11 cellular contexts compared by ENCODE assay signal in the genomic region with DNA sequence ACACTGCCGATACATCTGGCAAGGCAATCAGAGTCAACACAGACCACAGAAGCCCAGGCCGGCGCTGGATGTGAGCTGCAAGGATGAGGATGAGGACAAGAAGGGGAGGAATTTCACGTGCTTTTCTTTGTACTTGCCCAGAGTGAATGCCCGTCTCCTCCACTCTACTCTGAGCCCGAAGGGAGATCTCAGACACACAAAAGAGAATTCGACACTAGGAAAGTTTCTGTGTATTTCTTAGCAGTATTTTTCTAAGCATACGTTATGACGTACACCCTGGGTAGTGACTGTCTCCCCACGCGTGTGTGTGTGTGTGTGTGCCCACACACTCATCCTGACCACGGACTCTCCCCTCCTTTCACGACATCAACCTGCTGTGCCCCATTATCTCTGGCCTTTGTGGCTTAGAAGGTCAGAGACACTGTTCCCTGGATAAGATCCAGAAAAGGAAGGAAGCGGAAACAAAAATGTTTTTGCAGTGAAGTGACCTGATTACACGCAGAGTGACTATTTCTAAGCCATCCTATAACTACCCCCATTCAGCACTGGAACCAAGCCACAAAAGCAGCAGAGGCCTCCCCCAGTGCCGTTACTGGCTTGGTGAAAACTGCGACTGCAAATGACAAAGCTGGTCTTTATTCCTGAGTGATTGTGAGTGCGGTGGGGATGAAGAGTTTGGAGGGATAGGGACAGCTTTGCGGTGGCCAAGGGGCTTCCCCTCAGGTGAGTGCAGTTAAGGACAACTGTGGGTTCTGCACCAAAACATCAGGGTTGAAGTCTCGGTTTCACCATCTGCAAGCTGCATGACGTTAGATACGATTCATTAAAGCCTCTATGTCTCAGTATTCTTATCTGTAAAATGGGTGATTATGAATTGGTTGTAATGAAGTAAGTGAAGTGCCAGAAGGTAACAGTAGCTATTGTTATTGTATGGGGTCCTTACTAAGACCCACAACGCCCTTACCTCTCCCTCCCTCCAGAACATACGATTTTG.
A peak's percentile ranks its signal among the peaks of the same experiment; 100 is the strongest.
DNase-seq lines count a peak whose midpoint lies in the region; ATAC-seq, FAIRE-seq and TF ChIP-seq lines count a peak whose summit lies in the region.
"Had no signal": no experiment of that assay in that cellular context is flagged by ENCODE, and none has a peak within 500 bp of the region (broad histone marks: within the 10 kb centered on the region; RNA-seq: fewer than 3 reads in every experiment).

No MANE protein-coding gene starts in this region.

- TF ChIP-seq POLR2A in endothelial cell of umbilical vein (IDR thresholded peaks at IDR 0.05; ENCODE audit: low read depth, low read length) = no peak

- H3K4me1 Mint-ChIP-seq in natural killer cell treated with Interleukin-12 subunit alpha and Interleukin-12 subunit beta and Interleukin-15 and Interleukin-18, amount 100 ng/mL, for 72 hours (ENCODE audit: low read depth in 2 of 2) = peaks cover 43 to 54% of the 10 kb centered on the region in 2 donors
- H3K4me1 Mint-ChIP-seq: activated naive CD8-positive, alpha-beta T cell treated with anti-CD3 and anti-CD28 coated beads for 36 hours; B cell had no signal

- peaks cover 14 to 50% of the 10 kb centered on the region in 2 donors for H3K27me3 Mint-ChIP-seq in natural killer cell treated with Interleukin-12 subunit alpha and Interleukin-12 subunit beta and Interleukin-15 and Interleukin-18, amount 100 ng/mL, for 72 hours

- WGBS in aorta, 2 donors = 23 to 25% methylated on average over 24 of the region's 24 CpGs

- H3K4me3 ChIP-seq in endothelial cell of umbilical vein (replicated peaks in 1 of 3; ENCODE audit: insufficient read depth in 1 of 3, low read depth in 1 of 3, low read length in 3 of 3) (no peak overlapping the region), aorta (ENCODE audit: low read length in 2 of 2) (no peak overlapping the region)

- H3K27ac ChIP-seq in endothelial cell of umbilical vein (ENCODE audit: insufficient read depth, low read depth, low read length) = no peak overlapping the region
- H3K27ac ChIP-seq in aorta (ENCODE audit: low read depth in 1 of 2, low read length in 2 of 2) = peak overlapping the region in 1 of 2 donors; percentile 94

- no peak for TF ChIP-seq CTCF in endothelial cell of umbilical vein (IDR thresholded peaks at IDR 0.05; ENCODE audit: extremely low read depth in 1 of 2, insufficient read depth in 1 of 2, low read depth in 1 of 2, low read length in 2 of 2)

- H3K9me1 ChIP-seq in endothelial cell of umbilical vein (replicated peaks; ENCODE audit: control insufficient read depth, extremely low read depth, insufficient read depth, low read length) = no peaks in the 10 kb centered on the region

- CTCF ChIA-PET in endothelial cell of umbilical vein (lab: Charles Lee) = no interaction called here

- H3K4me2 ChIP-seq in endothelial cell of umbilical vein (ENCODE audit: insufficient read depth, low read length) = peak overlapping the region; percentile 32

- peaks cover 11% of the 10 kb centered on the region for H3K4me1 ChIP-seq in endothelial cell of umbilical vein (ENCODE audit: control insufficient read depth, extremely low read depth, insufficient read depth, low read length)
- no peaks in the 10 kb centered on the region for H3K4me1 ChIP-seq in aorta (ENCODE audit: control insufficient read depth in 1 of 2, insufficient read depth in 2 of 2, low read length in 2 of 2)

- H3K27me3 ChIP-seq in endothelial cell of umbilical vein (ENCODE audit: control insufficient read depth in 2 of 2, insufficient read depth in 2 of 2, low read length in 2 of 2) (no peaks in the 10 kb centered on the region), aorta (ENCODE audit: control insufficient read depth in 1 of 2, insufficient read depth in 2 of 2, low read length in 1 of 2) (no peaks in the 10 kb centered on the region)

- dilution Hi-C loops in endothelial cell of umbilical vein (cut with MboI; ENCODE audit: extremely low pct_ligation_motif_present, low sequenced_read_pairs) = no loop called here

- no peaks in the 10 kb centered on the region for H3K9me3 Mint-ChIP-seq in natural killer cell treated with Interleukin-12 subunit alpha and Interleukin-12 subunit beta and Interleukin-15 and Interleukin-18, amount 100 ng/mL, for 72 hours
- H3K9me3 Mint-ChIP-seq: activated naive CD8-positive, alpha-beta T cell treated with anti-CD3 and anti-CD28 coated beads for 36 hours had no signal

- H3K36me3 ChIP-seq in endothelial cell of umbilical vein (ENCODE audit: control insufficient read depth in 2 of 2, extremely low read depth in 1 of 2, insufficient read depth in 2 of 2, low read length in 2 of 2) = no peaks in the 10 kb centered on the region
- H3K36me3 ChIP-seq in aorta (ENCODE audit: control insufficient read depth in 1 of 2, insufficient read depth in 2 of 2, low read length in 1 of 2) = no peaks in the 10 kb centered on the region

- POLR2A ChIA-PET in endothelial cell of umbilical vein (lab: Charles Lee) = no interaction called here

- no peaks in the 10 kb centered on the region for H4K20me1 ChIP-seq in endothelial cell of umbilical vein (replicated peaks; ENCODE audit: control insufficient read depth, extremely low read depth, insufficient read depth, low read length)

- peak overlapping the region; percentile 33 for H2AFZ ChIP-seq in endothelial cell of umbilical vein (ENCODE audit: low read depth, low read length)

- no peaks in the 10 kb centered on the region for H3K79me2 ChIP-seq in endothelial cell of umbilical vein (ENCODE audit: control insufficient read depth, insufficient read depth, low read length)

- in situ Hi-C loops in ACHN (cut with HindIII; ENCODE audit: low pct_ligation_motif_present, low pct_unique_long_range_greater_than_20kb, low sequenced_read_pairs) = no loop called here

- DNase-seq in AG08395 (ENCODE audit: low spot score) (peak; percentile 59), RCC 7860 (ENCODE audit: low spot score) (peak; percentile 83), endothelial cell of umbilical vein (ENCODE audit: low read depth, low spot score) (peak; percentile 70), ACHN (no peak), SW480 (ENCODE audit: low spot score) (no peak), aorta (no peak)
- DNase-seq in natural killer cell treated with Interleukin-12 subunit alpha and Interleukin-12 subunit beta and Interleukin-15 and Interleukin-18, amount 100 ng/mL, for 72 hours (ENCODE audit: low spot score) = no peak
- DNase-seq: activated CD4-positive, alpha-beta T cell treated with anti-CD3 and anti-CD28 coated beads for 1 hour; activated naive CD8-positive, alpha-beta T cell treated with anti-CD3 and anti-CD28 coated beads for 36 hours had no signal

- peak overlapping the region; percentile 82 for H3K4me3 Mint-ChIP-seq in natural killer cell treated with Interleukin-12 subunit alpha and Interleukin-12 subunit beta and Interleukin-15 and Interleukin-18, amount 100 ng/mL, for 72 hours
- H3K4me3 Mint-ChIP-seq: activated naive CD8-positive, alpha-beta T cell treated with anti-CD3 and anti-CD28 coated beads for 36 hours; B cell had no signal

- H3K9ac ChIP-seq in endothelial cell of umbilical vein (replicated peaks; ENCODE audit: extremely low read depth, insufficient read depth, low read length) = no peak overlapping the region

- no peak for ATAC-seq in natural killer cell treated with Interleukin-12 subunit alpha and Interleukin-12 subunit beta and Interleukin-15 and Interleukin-18, amount 100 ng/mL, for 72 hours
- ATAC-seq in aorta (ENCODE audit: low FRiP score) (no peak), HG02798 (IDR thresholded peaks at IDR 0.05; ENCODE audit: poor library complexity, unreplicated experiment) (no peak)

- intact Hi-C loops in endothelial cell of umbilical vein (cut with micrococcal nuclease) (loop anchor here (1.0 to 10.0 kb wide), 2 partner anchors 122 to 326 kb away; a partner anchor contains a TSS), aorta (cut with DNase I) (no loop called here)

- FAIRE-seq in RCC 7860 (lab: Jason Lieb, UNC) (peak; percentile 86), endothelial cell of umbilical vein (lab: Jason Lieb, UNC) (peak; percentile 88)

- peaks cover 4% of the 10 kb centered on the region for H3K36me3 Mint-ChIP-seq in natural killer cell treated with Interleukin-12 subunit alpha and Interleukin-12 subunit beta and Interleukin-15 and Interleukin-18, amount 100 ng/mL, for 72 hours
- H3K36me3 Mint-ChIP-seq: activated naive CD8-positive, alpha-beta T cell treated with anti-CD3 and anti-CD28 coated beads for 36 hours had no signal

- peak overlapping the region; percentile 69 to 75 for H3K27ac Mint-ChIP-seq in natural killer cell treated with Interleukin-12 subunit alpha and Interleukin-12 subunit beta and Interleukin-15 and Interleukin-18, amount 100 ng/mL, for 72 hours
- H3K27ac Mint-ChIP-seq: activated naive CD8-positive, alpha-beta T cell treated with anti-CD3 and anti-CD28 coated beads for 36 hours; B cell had no signal

- H3K9me3 ChIP-seq in endothelial cell of umbilical vein (replicated peaks; ENCODE audit: control insufficient read depth, insufficient read depth, low read length) (no peaks in the 10 kb centered on the region), aorta (ENCODE audit: control insufficient read depth, low read length) (no peaks in the 10 kb centered on the region)

- BruUV-seq in endothelial cell of umbilical vein (replicated peaks; lab: Mats Ljungman, UMichigan) = no TSS peak

TF ChIP-seq in endothelial cell of umbilical vein, 7 proteins besides CTCF, POLR2A, EP300 and RAD21:
- TF ChIP-seq JUN (IDR thresholded peaks at IDR 0.05; ENCODE audit: borderline replicate concordance, insufficient read depth, insufficient read length, low read depth) = no peak
- TF ChIP-seq, protein P1, sequence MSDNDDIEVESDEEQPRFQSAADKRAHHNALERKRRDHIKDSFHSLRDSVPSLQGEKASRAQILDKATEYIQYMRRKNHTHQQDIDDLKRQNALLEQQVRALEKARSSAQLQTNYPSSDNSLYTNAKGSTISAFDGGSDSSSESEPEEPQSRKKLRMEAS (IDR thresholded peaks at IDR 0.05; ENCODE audit: insufficient read depth, insufficient read length) = no peak
- no peak for TF ChIP-seq MYC (IDR thresholded peaks at IDR 0.05; ENCODE audit: low read depth, low read length)
- peak; percentile 29 for TF ChIP-seq GATA2 (IDR thresholded peaks at IDR 0.05; ENCODE audit: insufficient read depth, insufficient read length, low read depth, low read length)
- no peak for TF ChIP-seq EZH2 (IDR thresholded peaks at IDR 0.05; ENCODE audit: borderline replicate concordance, low read depth, low read length, severe bottlenecking)
- no peak for TF ChIP-seq POLR2AphosphoS5 (IDR thresholded peaks at IDR 0.05; ENCODE audit: insufficient read depth, low read depth, low read length)
- peak; percentile 23 for TF ChIP-seq FOS (IDR thresholded peaks at IDR 0.05; ENCODE audit: borderline replicate concordance, insufficient read depth, low read length)
TF ChIP-seq in endothelial cell of umbilical vein: peak in this region for 2.

Comparison
In these comparisons a context has a peak if more than half of its experiments do, and no peak if none do; other contexts are left out.
1. DNase-seq: peak in AG08395 (single experiment), RCC 7860 (single experiment) and endothelial cell of umbilical vein (single experiment); none in natural killer cell treated with Interleukin-12 subunit alpha and Interleukin-12 subunit beta and Interleukin-15 and Interleukin-18, amount 100 ng/mL, for 72 hours (single experiment), ACHN (single experiment), SW480 (single experiment) and aorta (0 of 2).